24 cellular contexts compared by ENCODE assay signal in genomic region chr7:77897004-77897547, GRCh38.
A peak's percentile ranks its signal among the peaks of the same experiment; 100 is the strongest.
DNase-seq lines count a peak whose midpoint lies in the region; ATAC-seq, FAIRE-seq and TF ChIP-seq lines count a peak whose summit lies in the region.
"Had no signal": no experiment of that assay in that cellular context is flagged by ENCODE, and none has a peak within 500 bp of the region (broad histone marks: within the 10 kb centered on the region; RNA-seq: fewer than 3 reads in every experiment).

No MANE protein-coding gene starts in this region.

- POLR2A ChIA-PET in OCI-LY7 (lab: Charles Lee) = interaction anchor here (0.7 to 2.2 kb wide), 8 partner anchors 9 to 99 kb away, joined by 3 to 7 read pairs (median 4); partner anchors contain the start of genes PHTF2 and TMEM60

- CTCF ChIA-PET in OCI-LY7 (lab: Charles Lee; ENCODE audit: unreplicated experiment) = interaction anchor here (0.6 kb wide), 1 partner anchor 19 kb away, joined by 4 read pairs; no protein-coding TSS in a partner anchor

- H3K4me1 ChIP-seq in OCI-LY7 (ENCODE audit: insufficient read depth, low read length, poor library complexity, severe bottlenecking) = peaks cover 35% of the 10 kb centered on the region
- H3K4me1 ChIP-seq: SJCRH30 had no signal

- H3K27ac Mint-ChIP-seq in T-helper 2 cell treated with Interferon-gamma antibody and Interleukin-4, amounts not matched to agents 5 μg/mL and 100 μg/mL, for 36 hours = no peak overlapping the region

- 0 out of 2 replicates have a peak, but pooled peaks cover 4% of the 10 kb centered on the region for H4K20me1 ChIP-seq in OCI-LY7 (ENCODE audit: insufficient read depth, low read length)

- peak overlapping the region; percentile 34 for H3K4me3 Mint-ChIP-seq in T-helper 2 cell treated with Interferon-gamma antibody and Interleukin-4, amounts not matched to agents 5 μg/mL and 100 μg/mL, for 36 hours

- H3K9me3 ChIP-seq in OCI-LY7 (ENCODE audit: low read length) = no peaks in the 10 kb centered on the region
- H3K9me3 ChIP-seq: MG63 had no signal

- peaks cover 78% of the 10 kb centered on the region; the same call in 1 of the 2 replicates for H3K79me2 ChIP-seq in OCI-LY7 (ENCODE audit: insufficient read depth, low read depth, low read length)

- H3K4me1 Mint-ChIP-seq in T-helper 2 cell treated with Interferon-gamma antibody and Interleukin-4, amounts not matched to agents 5 μg/mL and 100 μg/mL, for 36 hours (ENCODE audit: low read depth) = peaks cover 24% of the 10 kb centered on the region

- ATAC-seq in GM21381 (IDR thresholded peaks at IDR 0.05; ENCODE audit: unreplicated experiment) = no peak
- ATAC-seq: Panc1 had no signal

- no peak overlapping the region for H3K27ac ChIP-seq in OCI-LY7 (ENCODE audit: low read depth, low read length, poor library complexity, severe bottlenecking)
- H3K27ac ChIP-seq: 22Rv1, C4-2B, SJCRH30 had no signal

- H3K36me3 ChIP-seq in OCI-LY7 (ENCODE audit: insufficient read depth, low read length) = peaks cover 28% of the 10 kb centered on the region

- H3K4me2 ChIP-seq in OCI-LY7 (ENCODE audit: low read length) = no peak overlapping the region

- H3K9me3 Mint-ChIP-seq in T-helper 2 cell treated with Interferon-gamma antibody and Interleukin-4, amounts not matched to agents 5 μg/mL and 100 μg/mL, for 36 hours = no peaks in the 10 kb centered on the region

- H3K36me3 Mint-ChIP-seq in T-helper 2 cell treated with Interferon-gamma antibody and Interleukin-4, amounts not matched to agents 5 μg/mL and 100 μg/mL, for 36 hours (ENCODE audit: low read depth) = peaks cover 19% of the 10 kb centered on the region

- no peak overlapping the region for H2AFZ ChIP-seq in OCI-LY7 (ENCODE audit: low read length)

- DNase-seq in GM13977 (ENCODE audit: low spot score) (peak; percentile 15), frontal cortex (ENCODE audit: low spot score in 2 of 2) (no peak), EL (no peak), OCI-LY7 (ENCODE audit: low spot score) (no peak), NCI-H1048 (lab: John Stamatoyannopoulos, UW) (no peak)
- DNase-seq in T-helper 2 cell treated with Interferon-gamma antibody and Interleukin-4, amounts not matched to agents 5 μg/mL and 100 μg/mL, for 36 hours (ENCODE audit: low spot score) = no peak
- DNase-seq: GF-D8, H7, MG63, NCI-H1092, NCI-H1436 treated with DMSO at 0.1 percent for 48 hours, NCI-H1930, NCI-H226, NCI-H510A treated with DMSO at 0.1 percent for 48 hours, NCI-H748 treated with DMSO at 0.1 percent for 48 hours, SJCRH30 had no signal

- no TSS peak for BruUV-seq in OCI-LY7 (replicated peaks; lab: Mats Ljungman, UMichigan)

- no peaks in the 10 kb centered on the region for H3K9me2 ChIP-seq in OCI-LY7 (ENCODE audit: insufficient read depth, low read length)

- intact Hi-C loops in OCI-LY7 (cut with micrococcal nuclease; ENCODE audit: unreplicated experiment) = no loop called here

- TF ChIP-seq CTCF in GM13977 (IDR thresholded peaks at IDR 0.05; ENCODE audit: extremely low read depth, insufficient read depth, missing control alignments) (no peak), OCI-LY7 (conservative IDR thresholded peaks at IDR 0.05; ENCODE audit: low read length) (no peak)

- in situ Hi-C loops in GM13977 (cut with MboI; ENCODE audit: low pct_unique_long_range_greater_than_20kb, low sequenced_read_pairs, unreplicated experiment) = no loop called here

- no peaks in the 10 kb centered on the region for H3K27me3 Mint-ChIP-seq in T-helper 2 cell treated with Interferon-gamma antibody and Interleukin-4, amounts not matched to agents 5 μg/mL and 100 μg/mL, for 36 hours (ENCODE audit: low read depth)

- FAIRE-seq in A204.1 (lab: Jason Lieb, UNC) (peak; percentile 48), frontal cortex (lab: Jason Lieb, UNC) (peak; percentile 34)
- FAIRE-seq: GM12891, GM18507, GM19239 had no signal

- no peak overlapping the region for H3K4me3 ChIP-seq in OCI-LY7 (ENCODE audit: low read depth, low read length, poor library complexity, severe bottlenecking)
- H3K4me3 ChIP-seq: MG63, SJCRH30 had no signal
